In genomic region chr6:161481786-161482516, GRCh38 we compare ENCODE assay signal across 21 cellular contexts.
DNase-seq lines count a peak whose midpoint lies in the region; ATAC-seq and FAIRE-seq lines count a peak whose summit lies in the region.
"Had no signal": no experiment of that assay in that cellular context is flagged by ENCODE, and none has a peak within 500 bp of the region (broad histone marks: within the 10 kb centered on the region; RNA-seq: fewer than 3 reads in every experiment).

No MANE protein-coding gene starts in this region.

- H3K9ac ChIP-seq in skeletal muscle tissue (ENCODE audit: low read depth in 1 of 3, low read length in 3 of 3) = no peak overlapping the region

- H3K4me1 ChIP-seq in skeletal muscle tissue (ENCODE audit: control insufficient read depth in 3 of 3, insufficient read depth in 3 of 3, low read length in 3 of 3) = peaks cover 10 to 23% (median 14%) of the 10 kb centered on the region in 3 donors
- H3K4me1 ChIP-seq: tibial artery had no signal

- peak overlapping the region; percentile 17 for H3K27ac ChIP-seq in skeletal muscle tissue (ENCODE audit: low read depth, low read length)
- H3K27ac ChIP-seq: epithelial cell of prostate, tibial artery had no signal

- H3K27me3 ChIP-seq in skeletal muscle tissue (ENCODE audit: control insufficient read depth in 3 of 3, insufficient read depth in 3 of 3, low read length in 3 of 3) = no peaks in the 10 kb centered on the region
- H3K27me3 ChIP-seq: tibial artery had no signal

- no peak overlapping the region for H3K4me3 ChIP-seq in skeletal muscle tissue (ENCODE audit: low read length in 3 of 3)
- H3K4me3 ChIP-seq: K562, lung, skin epidermis, tibial artery had no signal

- ATAC-seq in GM19463 (IDR thresholded peaks at IDR 0.05; ENCODE audit: unreplicated experiment) = no peak
- ATAC-seq in HG03280 (IDR thresholded peaks at IDR 0.05; ENCODE audit: unreplicated experiment) = no peak
- ATAC-seq: activated naive CD4-positive, alpha-beta T cell treated with anti-CD3 and anti-CD28 coated beads, Interleukin-2, amount 50 U/mL, for 72 hours; K562; stimulated activated naive CD8-positive, alpha-beta T cell treated with anti-CD3 and anti-CD28 coated beads, Interleukin-15, Interleukin-2, amounts not matched to agents 100 U/mL and 50 U/mL, for 24 hours had no signal

- peak; percentile 83 for FAIRE-seq in TTC549 (lab: Jason Lieb, UNC)
- FAIRE-seq: K562 had no signal

- no peaks in the 10 kb centered on the region for H3K36me3 ChIP-seq in skeletal muscle tissue (ENCODE audit: control insufficient read depth in 3 of 3, insufficient read depth in 3 of 3, low read length in 3 of 3)
- H3K36me3 ChIP-seq: tibial artery had no signal

- intact Hi-C loops in head of caudate nucleus (cut with DNase I) = no loop called here

- DNase-seq in dermis microvascular lymphatic vessel endothelial cell (ENCODE audit: low read depth in 2 of 2) (peak; percentile 92 to 93), lung microvascular endothelial cell (ENCODE audit: low read depth in 2 of 2) (peak; percentile 12 to 91), head of caudate nucleus (no peak)
- DNase-seq: activated CD4-positive, CD25-positive, alpha-beta regulatory T cell treated with anti-CD3 and anti-CD28 coated beads, Interleukin-2, amount 50 U/mL, for 72 hours; CD8-positive, alpha-beta memory T cell; MV-4-11; NCI-H1694; NCI-H526 treated with DMSO at 0.1 percent for 48 hours; occipital lobe; stimulated activated CD4-positive, alpha-beta T cell treated with anti-CD3 and anti-CD28 coated beads, Interleukin-4, amount 100 ng/mL, for 1 hour; stimulated activated naive CD8-positive, alpha-beta T cell treated with anti-CD3 and anti-CD28 coated beads, Interleukin-15, Interleukin-2, amounts not matched to agents 100 U/mL and 50 U/mL, for 24 hours; tibial artery had no signal

- H3K9me3 ChIP-seq in skeletal muscle tissue (ENCODE audit: control insufficient read depth in 3 of 3, low read length in 3 of 3) = no peaks in the 10 kb centered on the region
- H3K9me3 ChIP-seq: tibial artery had no signal

Comparison
In these comparisons a context has a peak if more than half of its experiments do, and no peak if none do; other contexts are left out.
1. DNase-seq: peak in dermis microvascular lymphatic vessel endothelial cell (2 of 2) and lung microvascular endothelial cell (2 of 2); none in head of caudate nucleus (0 of 42).